Comparison of ENCODE assay signal across 15 cellular contexts in the genomic region with DNA sequence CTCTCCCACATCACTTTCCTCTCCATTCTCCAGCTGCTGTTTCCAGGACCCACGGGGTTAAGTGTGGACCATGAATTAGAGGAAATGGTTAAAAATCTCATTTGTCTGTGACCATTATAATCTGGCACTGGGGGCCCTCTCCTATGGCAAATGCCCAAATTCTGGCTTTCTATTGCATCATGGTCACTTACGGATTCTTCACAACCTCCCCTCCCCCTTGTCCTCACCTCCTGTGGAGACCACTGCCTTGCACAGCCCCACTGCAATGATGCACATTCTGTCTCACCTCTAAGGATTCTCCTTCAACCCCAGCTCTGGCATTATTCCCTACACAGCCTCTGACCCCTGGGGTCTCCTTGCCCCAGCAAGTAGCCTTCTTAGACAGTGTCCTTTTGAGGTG. TPM values are rescaled to one million over a fixed set of nuclear protein-coding genes. Genes with fewer than 3 reads are reported as not detected.
DNase-seq lines count a peak whose midpoint lies in the region; TF ChIP-seq lines count a peak whose summit lies in the region.
"Had no signal": no experiment of that assay in that cellular context is flagged by ENCODE, and none has a peak within 500 bp of the region (broad histone marks: within the 10 kb centered on the region; RNA-seq: fewer than 3 reads in every experiment).

No MANE protein-coding gene starts in this region.

- no peaks in the 10 kb centered on the region for H3K27me3 Mint-ChIP-seq in Caco-2 (ENCODE audit: insufficient read depth, unreplicated experiment)

- H3K18ac ChIP-seq in neuronal stem cell (ENCODE audit: low read length), result peak overlapping the region; percentile 28

- H3K36me3 ChIP-seq in Caco-2 (ENCODE audit: control insufficient read depth, insufficient read depth, low read length) (no peaks in the 10 kb centered on the region), esophagus muscularis mucosa (no peaks in the 10 kb centered on the region), neuronal stem cell (replicated peaks in 1 of 2; ENCODE audit: control insufficient read depth in 2 of 2, insufficient read depth in 2 of 2, low read length in 2 of 2) (peaks cover 2 to 28% of the 10 kb centered on the region in 2 donors)

- no peak overlapping the region for H2BK15ac ChIP-seq in neuronal stem cell (ENCODE audit: low read length)

- TF ChIP-seq POLR2A in esophagus muscularis mucosa (IDR thresholded peaks at IDR 0.05; ENCODE audit: low read depth), result no peak

- H3K4me3 Mint-ChIP-seq in Caco-2 (ENCODE audit: unreplicated experiment), result no peak overlapping the region
- H3K4me3 Mint-ChIP-seq: CD4-positive, alpha-beta memory T cell had no signal

- CTCF ChIA-PET in Caco-2 (lab: Charles Lee), result interaction anchor here (0.7 kb wide), 1 partner anchor 16 kb away, joined by 5 read pairs; no protein-coding TSS in a partner anchor

- no peak for TF ChIP-seq CTCF in Caco-2 (IDR thresholded peaks at IDR 0.05; ENCODE audit: insufficient read depth in 1 of 2, low read depth in 1 of 2, low read length in 1 of 2, severe bottlenecking in 1 of 2, unreplicated experiment in 1 of 2)
- TF ChIP-seq CTCF in esophagus muscularis mucosa (IDR thresholded peaks at IDR 0.05), result no peak
- TF ChIP-seq CTCF in GM10266 (IDR thresholded peaks at IDR 0.05; ENCODE audit: control insufficient read depth, insufficient read depth, low read depth, missing control alignments), result no peak

- H3K27ac ChIP-seq in esophagus muscularis mucosa (replicated peaks in 1 of 4) (no peak overlapping the region), neuronal stem cell (replicated peaks; ENCODE audit: low read length) (no peak overlapping the region)
- H3K27ac ChIP-seq: SK-N-MC had no signal

- H2AFZ ChIP-seq in neuronal stem cell (ENCODE audit: low read length), result no peak overlapping the region

- H3K4me1 ChIP-seq in Caco-2 (peaks cover 26% of the 10 kb centered on the region), esophagus muscularis mucosa (no peaks in the 10 kb centered on the region), neuronal stem cell (ENCODE audit: control insufficient read depth in 2 of 2, insufficient read depth in 1 of 2, low read depth in 1 of 2, low read length in 2 of 2) (peaks cover 0 to 5% of the 10 kb centered on the region in 2 donors)

- no peak overlapping the region for H4K8ac ChIP-seq in neuronal stem cell (ENCODE audit: low read depth, low read length)

- no peak overlapping the region for H3K4ac ChIP-seq in neuronal stem cell (ENCODE audit: low read length)

- H3K79me1 ChIP-seq in neuronal stem cell (ENCODE audit: low read depth, low read length), result peaks cover 4% of the 10 kb centered on the region

- no peak overlapping the region for H2BK120ac ChIP-seq in neuronal stem cell (ENCODE audit: low read depth, low read length)

- no peak overlapping the region for H3K14ac ChIP-seq in neuronal stem cell (ENCODE audit: low read length)

- no peak overlapping the region for H3K4me2 ChIP-seq in neuronal stem cell (ENCODE audit: insufficient read depth, low read length, poor library complexity, severe bottlenecking)

- H2AK5ac ChIP-seq in neuronal stem cell (ENCODE audit: low read depth, low read length), result no peak overlapping the region

- no peaks in the 10 kb centered on the region for H3K27me3 ChIP-seq in Caco-2 (replicated peaks; ENCODE audit: control insufficient read depth, insufficient read depth, low read length)
- no peaks in the 10 kb centered on the region for H3K27me3 ChIP-seq in esophagus muscularis mucosa
- H3K27me3 ChIP-seq in neuronal stem cell (ENCODE audit: control insufficient read depth in 3 of 3, insufficient read depth in 3 of 3, low read depth in 1 of 3, low read length in 3 of 3), result no peaks in the 10 kb centered on the region

- no peak for TF ChIP-seq EP300 in esophagus muscularis mucosa (IDR thresholded peaks at IDR 0.05)

- H3K9me3 Mint-ChIP-seq in Caco-2 (ENCODE audit: unreplicated experiment), result no peaks in the 10 kb centered on the region

- DNase-seq in Caco-2, result no peak
- DNase-seq in NCI-H69 (lab: John Stamatoyannopoulos, UW), result peak; percentile 30
- DNase-seq in esophagus muscularis mucosa (ENCODE audit: extremely low spot score), result peak; percentile 72
- DNase-seq in neuronal stem cell (ENCODE audit: low spot score), result no peak
- no peak for DNase-seq in middle frontal gyrus (ENCODE audit: extremely low spot score, low spot score)
- no peak for DNase-seq in GM10266 (ENCODE audit: extremely low spot score)
- DNase-seq in NCI-H345 treated with DMSO at 0.1 percent for 48 hours (lab: John Stamatoyannopoulos, UW; ENCODE audit: unreplicated experiment), result no peak
- DNase-seq in stimulated activated naive CD4-positive, alpha-beta T cell (lab: John Stamatoyannopoulos, UW), result no peak
- DNase-seq: CD4-positive, alpha-beta memory T cell; GF-D8; NCI-H2029; NCI-H524; NK-92 treated with Interleukin-12 subunit alpha and Interleukin-12 subunit beta, amount 100 ng/mL, for 24 hours; PC-3 had no signal

- WGBS in esophagus muscularis mucosa, result 84% methylated on average over 2 of the region's 2 CpGs
- no CpG with 5 or more reads among the region's 2 CpGs for WGBS in neuronal stem cell (ENCODE audit: extremely low coverage in 2 of 2, insufficient read length in 2 of 2, insufficient replicate concordance in 1 of 2), 2 donors

- H2BK5ac ChIP-seq in neuronal stem cell (ENCODE audit: low read length), result peak overlapping the region; percentile 68

- H3K27ac Mint-ChIP-seq in Caco-2 (ENCODE audit: unreplicated experiment), result peak overlapping the region; percentile 27
- H3K27ac Mint-ChIP-seq: CD4-positive, alpha-beta memory T cell had no signal

- intact Hi-C loops in Caco-2 (cut with micrococcal nuclease; ENCODE audit: unreplicated experiment), result no loop called here
- intact Hi-C loops in esophagus muscularis mucosa (cut with DNase I), result no loop called here

- peaks cover 54% of the 10 kb centered on the region for H3K36me3 Mint-ChIP-seq in Caco-2 (ENCODE audit: insufficient read depth, unreplicated experiment)
- H3K36me3 Mint-ChIP-seq: CD4-positive, alpha-beta memory T cell had no signal

- H3K4me3 ChIP-seq in Caco-2 (ENCODE audit: low read depth, low read length) (no peak overlapping the region), esophagus muscularis mucosa (no peak overlapping the region), neuronal stem cell (ENCODE audit: low read length in 2 of 2) (no peak overlapping the region)
- H3K4me3 ChIP-seq: SK-N-MC had no signal

- no peak overlapping the region for H4K91ac ChIP-seq in neuronal stem cell (ENCODE audit: low read depth, low read length, poor library complexity)

- no peaks in the 10 kb centered on the region for H3K9me3 ChIP-seq in Caco-2
- no peaks in the 10 kb centered on the region for H3K9me3 ChIP-seq in esophagus muscularis mucosa
- peaks cover 5 to 38% of the 10 kb centered on the region in 2 donors for H3K9me3 ChIP-seq in neuronal stem cell (replicated peaks in 1 of 2; ENCODE audit: control insufficient read depth in 2 of 2, insufficient read depth in 1 of 2, low read depth in 1 of 2, low read length in 2 of 2)

- H3K9ac ChIP-seq in neuronal stem cell (ENCODE audit: low read depth, low read length, poor library complexity), result no peak overlapping the region

- H3K4me1 Mint-ChIP-seq in Caco-2 (ENCODE audit: low read depth, unreplicated experiment), result peaks cover 32% of the 10 kb centered on the region

- H2BK12ac ChIP-seq in neuronal stem cell (ENCODE audit: low read length), result no peak overlapping the region

- H3K23ac ChIP-seq in neuronal stem cell (ENCODE audit: low read depth, low read length, poor library complexity), result peak overlapping the region; percentile 2

- POLR2A ChIA-PET in Caco-2 (lab: Charles Lee), result no interaction called here

- no TSS peak for BruUV-seq in Caco-2 (replicated peaks; lab: Mats Ljungman, UMichigan)

RNA-seq across cellular contexts. Expression of gene BCAT1, which starts 18.9 kb away (rescaled TPM):
- total RNA-seq in Caco-2 (2022) (391 and 432 TPM in 2 replicates), esophagus muscularis mucosa (10 to 100 TPM in 3 of 4 donors, 1 to 10 TPM in 1; 9.1 to 23.4 (median 14.7) TPM)
- polyA plus RNA-seq in neuronal stem cell (2013, experiment 1 of 2), result 78.2 TPM
- polyA plus RNA-seq in neuronal stem cell (2013, experiment 2 of 2), result 82.5 TPM
- total RNA-seq: PC-3 had no signal

Comparison
In these comparisons a context has a peak if more than half of its experiments do, and no peak if none do; other contexts are left out.
1. DNase-seq: peak in NCI-H69 (single experiment) and esophagus muscularis mucosa (single experiment); none in Caco-2 (0 of 2), neuronal stem cell (single experiment), middle frontal gyrus (single experiment), GM10266 (single experiment), NCI-H345 treated with DMSO at 0.1 percent for 48 hours (single experiment) and stimulated activated naive CD4-positive, alpha-beta T cell (0 of 6).
2. RNA of gene BCAT1, which starts 18.9 kb away (total RNA-seq): 391 to 432 TPM in Caco-2; 9.1 to 23.4 TPM in esophagus muscularis mucosa; every median in the first group is over 10 times any median in the second.